In the genomic region with DNA sequence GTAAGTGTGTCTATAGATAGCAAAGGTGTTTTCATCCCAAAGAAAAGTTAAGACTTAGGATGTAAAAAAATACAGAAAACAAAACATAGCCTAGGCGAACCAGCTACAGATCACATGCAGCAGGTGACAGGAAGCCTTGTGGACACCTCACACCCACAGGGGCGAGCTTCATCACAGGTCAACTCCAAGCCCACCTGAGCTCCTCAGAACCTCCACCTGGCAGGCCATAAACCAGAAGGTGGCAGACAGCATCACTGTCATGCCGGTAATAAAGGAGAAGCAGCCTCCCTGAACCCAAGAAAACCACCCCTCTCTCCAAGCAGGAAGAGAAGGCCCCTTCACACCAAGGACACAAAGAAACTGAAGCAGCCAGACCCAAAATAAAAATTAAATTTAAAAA, we compare ENCODE assay signal across 8 cellular contexts. TPM values are rescaled to one million over a fixed set of nuclear protein-coding genes. Genes with fewer than 3 reads are reported as not detected.
DNase-seq lines count a peak whose midpoint lies in the region; ATAC-seq and TF ChIP-seq lines count a peak whose summit lies in the region.

No MANE protein-coding gene starts in this region.

- peak overlapping the region; percentile 80 for H3K9ac ChIP-seq in DND-41 (ENCODE audit: low read depth, low read length)

- H3K27me3 ChIP-seq in DND-41 (ENCODE audit: insufficient read depth, low read length, poor library complexity): no peaks in the 10 kb centered on the region
- no peaks in the 10 kb centered on the region for H3K27me3 ChIP-seq in left lung
- H3K27me3 ChIP-seq in thymus (ENCODE audit: control insufficient read depth, insufficient read depth): no peaks in the 10 kb centered on the region

- TF ChIP-seq CTCF in DND-41 (IDR thresholded peaks at IDR 0.05; ENCODE audit: borderline replicate concordance, extremely low read depth, low read length, poor library complexity, severe bottlenecking) (no peak), left lung (IDR thresholded peaks at IDR 0.05) (no peak)

- peaks cover 3% of the 10 kb centered on the region; the same call in 1 of the 2 replicates for H4K20me1 ChIP-seq in DND-41 (ENCODE audit: insufficient read depth, low read length)

- no peaks in the 10 kb centered on the region for H3K9me3 ChIP-seq in DND-41 (ENCODE audit: insufficient read depth, low read length, severe bottlenecking)
- H3K9me3 ChIP-seq in left lung: no peaks in the 10 kb centered on the region
- no peaks in the 10 kb centered on the region for H3K9me3 ChIP-seq in thymus (ENCODE audit: control insufficient read depth)

- no peaks in the 10 kb centered on the region for H3K27me3 Mint-ChIP-seq in activated naive CD8-positive, alpha-beta T cell treated with anti-CD3 and anti-CD28 coated beads for 36 hours

- H3K36me3 ChIP-seq in DND-41 (ENCODE audit: insufficient read depth, low read length): no peaks in the 10 kb centered on the region
- H3K36me3 ChIP-seq in left lung: no peaks in the 10 kb centered on the region
- H3K36me3 ChIP-seq in thymus (ENCODE audit: control insufficient read depth, insufficient read depth): no peaks in the 10 kb centered on the region

- DNase-seq in DND-41 (peak; percentile 9), LoVo (ENCODE audit: low spot score) (peak; percentile 9), left lung (no peak), SKM-1 (lab: John Stamatoyannopoulos, UW; ENCODE audit: unreplicated experiment) (no peak), NCI-H524 (lab: John Stamatoyannopoulos, UW) (no peak)
- peak; percentile 21 for DNase-seq in activated naive CD8-positive, alpha-beta T cell treated with anti-CD3 and anti-CD28 coated beads for 36 hours

- H3K27ac ChIP-seq in DND-41 (ENCODE audit: low read length): peak overlapping the region; percentile 71; the same call in 1 of the 2 replicates
- peak overlapping the region; percentile 95 to 96 for H3K27ac ChIP-seq in left lung
- peak overlapping the region; percentile 46 for H3K27ac ChIP-seq in thymus (ENCODE audit: low read depth)

- H3K4me3 Mint-ChIP-seq in activated naive CD8-positive, alpha-beta T cell treated with anti-CD3 and anti-CD28 coated beads for 36 hours: peak overlapping the region; percentile 91

- H3K4me1 ChIP-seq in DND-41 (ENCODE audit: insufficient read depth, low read length) (peaks cover 30% of the 10 kb centered on the region), left lung (peaks cover 4 to 58% of the 10 kb centered on the region in 2 donors), thymus (ENCODE audit: control insufficient read depth, insufficient read depth, low read length) (peaks cover 15% of the 10 kb centered on the region)

- peak overlapping the region; percentile 93 for H3K4me2 ChIP-seq in DND-41 (ENCODE audit: insufficient read depth, low read length)

- no peak for ATAC-seq in DND-41 (ENCODE audit: insufficient read depth, low read depth)
- peak; percentile 1 for ATAC-seq in left lung
- ATAC-seq in HG02763 (IDR thresholded peaks at IDR 0.05; ENCODE audit: unreplicated experiment): no peak

- H3K4me3 ChIP-seq in DND-41 (ENCODE audit: low read depth in 1 of 2, low read length in 2 of 2) (peak overlapping the region; percentile 94 to 96; a peak in 3 of 4 replicates), left lung (peak overlapping the region; percentile 71 to 84), thymus (ENCODE audit: low read length) (peak overlapping the region; percentile 96)

- WGBS in thymus: 22% methylated on average over 3 of the region's 3 CpGs

- H3K27ac Mint-ChIP-seq in activated naive CD8-positive, alpha-beta T cell treated with anti-CD3 and anti-CD28 coated beads for 36 hours: peak overlapping the region; percentile 88

- H3K4me1 Mint-ChIP-seq in activated naive CD8-positive, alpha-beta T cell treated with anti-CD3 and anti-CD28 coated beads for 36 hours: peaks cover 34% of the 10 kb centered on the region

- peaks cover 24% of the 10 kb centered on the region for H3K79me2 ChIP-seq in DND-41 (ENCODE audit: insufficient read depth, low read length)

- intact Hi-C loops in left lung (cut with DNase I): no loop called here

- peaks cover 4% of the 10 kb centered on the region for H3K9me3 Mint-ChIP-seq in activated naive CD8-positive, alpha-beta T cell treated with anti-CD3 and anti-CD28 coated beads for 36 hours

- peaks cover 25% of the 10 kb centered on the region for H3K36me3 Mint-ChIP-seq in activated naive CD8-positive, alpha-beta T cell treated with anti-CD3 and anti-CD28 coated beads for 36 hours

- H2AFZ ChIP-seq in DND-41 (ENCODE audit: low read depth, low read length): peak overlapping the region; percentile 92

RNA-seq across cellular contexts. Expression of gene RALGAPA2, which starts 1.0 kb away (rescaled TPM):
- total RNA-seq in activated naive CD8-positive, alpha-beta T cell treated with anti-CD3 and anti-CD28 coated beads for 36 hours: 10 to 100 TPM; 14.7 to 15.6 TPM
- 10 to 100 TPM; 55.4 to 79.8 TPM for total RNA-seq in left lung
- polyA plus RNA-seq in thymus: 9.0 TPM

Comparison
In these comparisons a context has a peak if more than half of its experiments do, and no peak if none do; other contexts are left out.
1. DNase-seq: peak in DND-41 (single experiment), LoVo (single experiment) and activated naive CD8-positive, alpha-beta T cell treated with anti-CD3 and anti-CD28 coated beads for 36 hours (single experiment); none in left lung (0 of 2), SKM-1 (single experiment) and NCI-H524 (0 of 2).
2. Peak in every context shown above with its lines, with median percentiles within 50 percentile points of each other: H3K27ac ChIP-seq and H3K4me3 ChIP-seq.